Comparison of ENCODE assay signal across 10 cellular contexts in genomic region chr16:68490829-68491575, GRCh38. TPM values are rescaled to one million over a fixed set of nuclear protein-coding genes. Genes with fewer than 3 reads are reported as not detected.
DNase-seq lines count a peak whose midpoint lies in the region; ATAC-seq, FAIRE-seq and TF ChIP-seq lines count a peak whose summit lies in the region.
"Had no signal": no experiment of that assay in that cellular context is flagged by ENCODE, and none has a peak within 500 bp of the region (broad histone marks: within the 10 kb centered on the region; RNA-seq: fewer than 3 reads in every experiment).

No MANE protein-coding gene starts in this region.

- H3K4me2 ChIP-seq in A549: peak overlapping the region; percentile 15; the same call in 1 of the 3 replicates
- H3K4me2 ChIP-seq in PC-9: peak overlapping the region; percentile 29

- no peak overlapping the region for H2AFZ ChIP-seq in PC-9

- intact Hi-C loops in PC-9 (cut with micrococcal nuclease; ENCODE audit: unreplicated experiment): loop anchor here (1.0 kb wide), 1 partner anchor 16 kb away; no protein-coding TSS in a partner anchor

- no peaks in the 10 kb centered on the region for H3K9me2 ChIP-seq in PC-9 (ENCODE audit: insufficient read depth)

- POLR2A ChIA-PET in A549 (lab: Yijun Ruan, JAX): no interaction called here
- POLR2A ChIA-PET in PC-9 (lab: Charles Lee; ENCODE audit: unreplicated experiment): no interaction called here

- no peaks in the 10 kb centered on the region for H3K36me3 ChIP-seq in PC-9 (ENCODE audit: low read depth)

- no peaks in the 10 kb centered on the region for H4K20me1 ChIP-seq in PC-9 (ENCODE audit: insufficient read depth)

- H3K4me1 ChIP-seq in A549 (peaks cover 11% of the 10 kb centered on the region; the same call in 1 of the 3 replicates), PC-9 (replicated peaks; ENCODE audit: insufficient read depth) (peaks cover 38% of the 10 kb centered on the region)

- TF ChIP-seq CTCF in A549 (IDR thresholded peaks at IDR 0.05) (no peak), PC-9 (conservative IDR thresholded peaks at IDR 0.05) (no peak)

- peak; percentile 27 to 62 for DNase-seq in A549 (ENCODE audit: low read depth in 1 of 2, low spot score in 1 of 2)
- DNase-seq in PC-9: peak; percentile 82 to 89
- DNase-seq in iPS-NIHi11 (ENCODE audit: low spot score): peak; percentile 78
- no peak for DNase-seq in amygdala (lab: John Stamatoyannopoulos, UW)
- no peak for DNase-seq in midbrain (lab: John Stamatoyannopoulos, UW)
- no peak for DNase-seq in inferior parietal cortex (ENCODE audit: extremely low spot score)
- DNase-seq: testis had no signal

- H3K4me3 ChIP-seq in A549: no peak overlapping the region
- no peak overlapping the region for H3K4me3 ChIP-seq in PC-9
- H3K4me3 ChIP-seq: testis had no signal

- TF ChIP-seq RAD21 in A549 (conservative IDR thresholded peaks at IDR 0.05 in 1 of 2, IDR thresholded peaks at IDR 0.05 in 1 of 2): no peak

- TF ChIP-seq POLR2A in A549 (IDR thresholded peaks at IDR 0.05; ENCODE audit: low read length): no peak

- H3K79me2 ChIP-seq in PC-9 (ENCODE audit: low read depth): no peaks in the 10 kb centered on the region

- FAIRE-seq in A549 (lab: Jason Lieb, UNC): no peak

- BruUV-seq in PC-9 (replicated peaks; lab: Mats Ljungman, UMichigan): no TSS peak

- H3K27ac ChIP-seq in A549 (peak overlapping the region in 1 of 2 experiments; percentile 6; a peak in 1 of 6 replicates), PC-9 (peak overlapping the region; percentile 9; the same call in 1 of the 2 replicates)
- H3K27ac ChIP-seq: testis had no signal

- 41% methylated on average over 12 of the region's 13 CpGs for WGBS in A549 (ENCODE audit: missing lambda C conversion rate)

- H3F3A ChIP-seq in PC-9 (ENCODE audit: insufficient read depth, low read depth): peaks cover 11% of the 10 kb centered on the region; the same call in 1 of the 2 replicates

- peak; percentile 77 to 83 for ATAC-seq in A549
- ATAC-seq in GM21447 (IDR thresholded peaks at IDR 0.05; ENCODE audit: unreplicated experiment): peak; percentile 67
- no peak for ATAC-seq in GM19467 (IDR thresholded peaks at IDR 0.05; ENCODE audit: unreplicated experiment)

- CTCF ChIA-PET in A549 (lab: Yijun Ruan, JAX) (interaction anchor here (1.0 to 2.0 kb wide), 3 partner anchors 30 to 94 kb away, joined by 4 to 10 read pairs (median 4); no protein-coding TSS in a partner anchor), PC-9 (lab: Charles Lee) (interaction anchor here (0.6 kb wide), 1 partner anchor 48 kb away, joined by 3 read pairs; no protein-coding TSS in a partner anchor)

- H3K9me3 ChIP-seq in A549 (peaks cover 10% of the 10 kb centered on the region; the same call in 2 of the 3 replicates), PC-9 (ENCODE audit: insufficient read depth, low read depth) (no peaks in the 10 kb centered on the region)
- H3K9me3 ChIP-seq: testis had no signal

- no peaks in the 10 kb centered on the region for H3K27me3 ChIP-seq in PC-9 (ENCODE audit: insufficient read depth, low read depth)
- H3K27me3 ChIP-seq: testis had no signal

- no peak for TF ChIP-seq EP300 in A549 (IDR thresholded peaks at IDR 0.05)

TF ChIP-seq in A549, 52 proteins besides CTCF, POLR2A, EP300 and RAD21:
- TF ChIP-seq NPAS2 (CRISPR knock-in tag; IDR thresholded peaks at IDR 0.05; ENCODE audit: borderline replicate concordance) (no peak), BHLHE40 (IDR thresholded peaks at IDR 0.05; ENCODE audit: low read depth, low read length) (no peak), FOSL2 (IDR thresholded peaks at IDR 0.05) (0 out of 2 replicates have a peak, but pooled peaks have one; percentile 16), FOSL2 (CRISPR knock-in tag; IDR thresholded peaks at IDR 0.05) (0 out of 2 replicates have a peak, but pooled peaks have one; percentile 19)
- TF ChIP-seq, protein P1, sequence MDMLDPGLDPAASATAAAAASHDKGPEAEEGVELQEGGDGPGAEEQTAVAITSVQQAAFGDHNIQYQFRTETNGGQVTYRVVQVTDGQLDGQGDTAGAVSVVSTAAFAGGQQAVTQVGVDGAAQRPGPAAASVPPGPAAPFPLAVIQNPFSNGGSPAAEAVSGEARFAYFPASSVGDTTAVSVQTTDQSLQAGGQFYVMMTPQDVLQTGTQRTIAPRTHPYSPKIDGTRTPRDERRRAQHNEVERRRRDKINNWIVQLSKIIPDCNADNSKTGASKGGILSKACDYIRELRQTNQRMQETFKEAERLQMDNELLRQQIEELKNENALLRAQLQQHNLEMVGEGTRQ (IDR thresholded peaks at IDR 0.05): peak; percentile 82
- TF ChIP-seq, protein P2, sequence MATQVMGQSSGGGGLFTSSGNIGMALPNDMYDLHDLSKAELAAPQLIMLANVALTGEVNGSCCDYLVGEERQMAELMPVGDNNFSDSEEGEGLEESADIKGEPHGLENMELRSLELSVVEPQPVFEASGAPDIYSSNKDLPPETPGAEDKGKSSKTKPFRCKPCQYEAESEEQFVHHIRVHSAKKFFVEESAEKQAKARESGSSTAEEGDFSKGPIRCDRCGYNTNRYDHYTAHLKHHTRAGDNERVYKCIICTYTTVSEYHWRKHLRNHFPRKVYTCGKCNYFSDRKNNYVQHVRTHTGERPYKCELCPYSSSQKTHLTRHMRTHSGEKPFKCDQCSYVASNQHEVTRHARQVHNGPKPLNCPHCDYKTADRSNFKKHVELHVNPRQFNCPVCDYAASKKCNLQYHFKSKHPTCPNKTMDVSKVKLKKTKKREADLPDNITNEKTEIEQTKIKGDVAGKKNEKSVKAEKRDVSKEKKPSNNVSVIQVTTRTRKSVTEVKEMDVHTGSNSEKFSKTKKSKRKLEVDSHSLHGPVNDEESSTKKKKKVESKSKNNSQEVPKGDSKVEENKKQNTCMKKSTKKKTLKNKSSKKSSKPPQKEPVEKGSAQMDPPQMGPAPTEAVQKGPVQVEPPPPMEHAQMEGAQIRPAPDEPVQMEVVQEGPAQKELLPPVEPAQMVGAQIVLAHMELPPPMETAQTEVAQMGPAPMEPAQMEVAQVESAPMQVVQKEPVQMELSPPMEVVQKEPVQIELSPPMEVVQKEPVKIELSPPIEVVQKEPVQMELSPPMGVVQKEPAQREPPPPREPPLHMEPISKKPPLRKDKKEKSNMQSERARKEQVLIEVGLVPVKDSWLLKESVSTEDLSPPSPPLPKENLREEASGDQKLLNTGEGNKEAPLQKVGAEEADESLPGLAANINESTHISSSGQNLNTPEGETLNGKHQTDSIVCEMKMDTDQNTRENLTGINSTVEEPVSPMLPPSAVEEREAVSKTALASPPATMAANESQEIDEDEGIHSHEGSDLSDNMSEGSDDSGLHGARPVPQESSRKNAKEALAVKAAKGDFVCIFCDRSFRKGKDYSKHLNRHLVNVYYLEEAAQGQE (IDR thresholded peaks at IDR 0.05): no peak

RNA-seq across cellular contexts. Expression of gene SMPD3, which starts 42.7 kb away (rescaled TPM):
- 0.04 and 0.07 TPM in 2 replicates for polyA plus RNA-seq in A549 (2011; rRNA removed)
- polyA plus RNA-seq in A549 (2012; cell fraction: cytosol; rRNA removed): 0.13 and 0.17 TPM in 2 replicates
- polyA plus RNA-seq in A549 (2012; cell fraction: nucleus; rRNA removed): 0.36 and 0.41 TPM in 2 replicates
- 0.12 to 0.24 TPM (median 0.13 TPM) in 3 replicates for polyA plus RNA-seq in A549 (2017; fragmentation: RNase III; extraction: RNeasy Plus Mini Kit Qiagen cat#74134 plus additional on column Dnase treatment)
- 0.19 TPM in 1 of 2 replicates, not detected in the other for polyA minus RNA-seq in A549 (2011; rRNA and poly(A)+ RNA removed)
- total RNA-seq in PC-9 (2021): 0.30 and 0.94 TPM in 2 replicates
- total RNA-seq: pulmonary artery endothelial cell had no signal

RNA-seq across cellular contexts. Expression of gene ZFP90, which starts 48.1 kb away (rescaled TPM):
- polyA plus RNA-seq in A549 (2011; rRNA removed) (21.6 and 31.9 TPM in 2 replicates), A549 (2017; fragmentation: RNase III; extraction: RNeasy Plus Mini Kit Qiagen cat#74134 plus additional on column Dnase treatment) (11.6 to 15.1 TPM (median 13.8 TPM) in 3 replicates)
- polyA plus RNA-seq in A549 (2012; cell fraction: cytosol; rRNA removed): 6.0 and 7.6 TPM in 2 replicates
- polyA plus RNA-seq in A549 (2012; cell fraction: nucleus; rRNA removed): 4.5 and 7.9 TPM in 2 replicates
- polyA minus RNA-seq in A549 (2011; rRNA and poly(A)+ RNA removed): 13.3 and 14.3 TPM in 2 replicates
- total RNA-seq in PC-9 (2021): 14.5 and 20.5 TPM in 2 replicates

Comparison
In these comparisons a context has a peak if more than half of its experiments do, and no peak if none do; other contexts are left out.
1. DNase-seq: peak in A549 (2 of 2), PC-9 (2 of 2) and iPS-NIHi11 (single experiment); none in amygdala (0 of 56), midbrain (single experiment) and inferior parietal cortex (single experiment).